ENCODE assay signal across 21 cellular contexts in genomic region chr22:19358195-19358594, GRCh38.
"Had no signal": no experiment of that assay in that cellular context is flagged by ENCODE, and none has a peak within 500 bp of the region (broad histone marks: within the 10 kb centered on the region; RNA-seq: fewer than 3 reads in every experiment).

No MANE protein-coding gene starts in this region.

- H3K27me3 Mint-ChIP-seq: activated CD4-positive, alpha-beta T cell treated with anti-CD3 and anti-CD28 coated beads for 36 hours; activated naive CD8-positive, alpha-beta T cell treated with anti-CD3 and anti-CD28 coated beads for 36 hours; naive thymus-derived CD4-positive, alpha-beta T cell; stimulated activated naive CD8-positive, alpha-beta T cell treated with anti-CD3 and anti-CD28 coated beads, Interleukin-15, amount 100 ng/mL, for 72 hours had no signal

- H3K27ac Mint-ChIP-seq: activated CD4-positive, alpha-beta T cell treated with anti-CD3 and anti-CD28 coated beads for 36 hours; activated naive CD8-positive, alpha-beta T cell treated with anti-CD3 and anti-CD28 coated beads for 36 hours; activated T-helper 1 cell treated with anti-CD3 and anti-CD28 coated beads, Interleukin-12 subunit alpha, Interleukin-12 subunit beta, Interleukin-2, Interleukin-4 antibody, amounts not matched to agents 30 ng/mL and 10 ng/mL and 1 ng/mL, durations not matched to agents 14 hours and 24 hours and 36 hours; neural progenitor cell had no signal

- H3K4me2 ChIP-seq: neural progenitor cell had no signal

- H3K4me1 Mint-ChIP-seq: activated CD4-positive, alpha-beta T cell treated with anti-CD3 and anti-CD28 coated beads for 36 hours; activated naive CD8-positive, alpha-beta T cell treated with anti-CD3 and anti-CD28 coated beads for 36 hours; naive thymus-derived CD4-positive, alpha-beta T cell; neural progenitor cell; stimulated activated naive CD8-positive, alpha-beta T cell treated with anti-CD3 and anti-CD28 coated beads, Interleukin-15, amount 100 ng/mL, for 72 hours had no signal

- H3K27me3 ChIP-seq: esophagus squamous epithelium, neural progenitor cell, right atrium auricular region, suprapubic skin, upper lobe of left lung had no signal

- H3K9me3 Mint-ChIP-seq: activated naive CD8-positive, alpha-beta T cell treated with anti-CD3 and anti-CD28 coated beads for 36 hours; activated T-helper 1 cell treated with anti-CD3 and anti-CD28 coated beads, Interleukin-12 subunit alpha, Interleukin-12 subunit beta, Interleukin-2, Interleukin-4 antibody, amounts not matched to agents 30 ng/mL and 10 ng/mL and 1 ng/mL, durations not matched to agents 14 hours and 24 hours and 36 hours; naive thymus-derived CD4-positive, alpha-beta T cell; neural progenitor cell; stimulated activated naive CD8-positive, alpha-beta T cell treated with anti-CD3 and anti-CD28 coated beads, Interleukin-15, amount 100 ng/mL, for 72 hours had no signal

- DNase-seq: activated CD4-positive, alpha-beta T cell treated with anti-CD3 and anti-CD28 coated beads for 36 hours; activated CD4-positive, alpha-beta T cell treated with anti-CD3 and anti-CD28 coated beads, Interleukin-2, amount 50 U/mL, for 48 hours; activated naive CD4-positive, alpha-beta T cell; activated naive CD8-positive, alpha-beta T cell treated with anti-CD3 and anti-CD28 coated beads for 36 hours; amniotic stem cell; dermis blood vessel endothelial cell; effector memory CD4-positive, alpha-beta T cell; esophagus squamous epithelium; left colon; naive thymus-derived CD4-positive, alpha-beta T cell; stimulated activated CD4-positive, alpha-beta T cell treated with anti-CD3 and anti-CD28 coated beads, Interleukin-2, amount 100 ng/mL, for 24 hours; stimulated activated naive CD8-positive, alpha-beta T cell treated with anti-CD3 and anti-CD28 coated beads, Interleukin-15, amount 100 ng/mL, for 72 hours; SW 1271; T-helper 2 cell; upper lobe of left lung had no signal

- H3K27ac ChIP-seq: neural progenitor cell, prostate gland, right atrium auricular region, suprapubic skin, upper lobe of left lung had no signal

- H3K36me3 ChIP-seq: neural progenitor cell had no signal

- H3K9me3 ChIP-seq: esophagus squamous epithelium, prostate gland, right atrium auricular region, suprapubic skin, upper lobe of left lung had no signal

- H2AFZ ChIP-seq: neural progenitor cell had no signal

- ATAC-seq: activated CD4-positive, alpha-beta T cell treated with anti-CD3 and anti-CD28 coated beads for 36 hours; left colon; naive thymus-derived CD4-positive, alpha-beta T cell; stimulated activated naive CD8-positive, alpha-beta T cell treated with anti-CD3 and anti-CD28 coated beads, Interleukin-15, amount 100 ng/mL, for 72 hours had no signal

- H3K4me3 ChIP-seq: esophagus squamous epithelium, lung, neural progenitor cell, prostate gland, right atrium auricular region, suprapubic skin, upper lobe of left lung had no signal

- H3K4me3 Mint-ChIP-seq: activated CD4-positive, alpha-beta T cell treated with anti-CD3 and anti-CD28 coated beads for 36 hours; activated naive CD8-positive, alpha-beta T cell treated with anti-CD3 and anti-CD28 coated beads for 36 hours; activated T-helper 1 cell treated with anti-CD3 and anti-CD28 coated beads, Interleukin-12 subunit alpha, Interleukin-12 subunit beta, Interleukin-2, Interleukin-4 antibody, amounts not matched to agents 30 ng/mL and 10 ng/mL and 1 ng/mL, durations not matched to agents 14 hours and 24 hours and 36 hours; naive thymus-derived CD4-positive, alpha-beta T cell; neural progenitor cell; stimulated activated naive CD8-positive, alpha-beta T cell treated with anti-CD3 and anti-CD28 coated beads, Interleukin-15, amount 100 ng/mL, for 72 hours had no signal

- H3K4me1 ChIP-seq: esophagus squamous epithelium, neural progenitor cell, prostate gland, right atrium auricular region, suprapubic skin, upper lobe of left lung had no signal

- H3K9ac ChIP-seq: neural progenitor cell had no signal
